In the genomic region with DNA sequence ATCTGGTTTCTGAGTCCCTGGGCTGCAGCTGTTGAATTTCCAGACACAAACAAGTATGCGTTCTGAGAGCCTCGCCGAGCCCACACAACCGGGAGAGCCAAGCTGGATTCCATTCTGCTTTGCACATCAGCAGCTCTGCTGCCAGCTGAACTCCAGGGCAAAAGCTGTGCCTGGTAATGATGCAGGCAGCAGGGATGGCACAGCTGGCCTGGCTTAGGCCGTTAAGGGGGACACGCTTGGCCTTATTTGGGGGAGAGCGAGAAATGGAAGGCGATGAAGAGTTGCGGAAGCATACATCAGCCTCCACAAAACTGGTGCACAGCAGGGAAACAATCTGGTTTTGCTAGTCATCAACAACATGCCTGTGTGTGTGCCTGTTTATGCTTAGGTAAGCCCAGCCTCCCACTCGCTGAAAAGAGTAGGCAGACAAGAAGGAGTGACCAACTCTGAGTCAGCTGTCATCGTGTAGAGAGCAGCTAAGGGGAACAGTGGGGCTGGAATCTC, we compare ENCODE assay signal across 9 cellular contexts. TPM values are rescaled to one million over a fixed set of nuclear protein-coding genes. Genes with fewer than 3 reads are reported as not detected.
DNase-seq lines count a peak whose midpoint lies in the region; ATAC-seq and TF ChIP-seq lines count a peak whose summit lies in the region.
"Had no signal": no experiment of that assay in that cellular context is flagged by ENCODE, and none has a peak within 500 bp of the region (broad histone marks: within the 10 kb centered on the region; RNA-seq: fewer than 3 reads in every experiment).

No MANE protein-coding gene starts in this region.

- DNase-seq in AG10803 (ENCODE audit: low read depth): peak; percentile 90
- DNase-seq in osteoblast (ENCODE audit: insufficient read length, low spot score, missing footprints): peak; percentile 92
- no peak for DNase-seq in activated CD8-positive, alpha-beta memory T cell treated with anti-CD3 and anti-CD28 coated beads for 24 hours
- no peak for DNase-seq in CD8-positive, alpha-beta memory T cell
- DNase-seq in HK-2 (ENCODE audit: unreplicated experiment): no peak
- DNase-seq: DMS53 had no signal

- no peaks in the 10 kb centered on the region for H3K79me2 ChIP-seq in osteoblast (ENCODE audit: insufficient read depth, low read length)

- no peak for TF ChIP-seq POLR2A in gastroesophageal sphincter (IDR thresholded peaks at IDR 0.05)

- H3K27ac ChIP-seq in gastroesophageal sphincter: peak overlapping the region; percentile 76 to 90 (median 84)
- H3K27ac ChIP-seq in osteoblast (ENCODE audit: low read depth, low read length): peak overlapping the region; percentile 49
- H3K27ac ChIP-seq in CD8-positive, alpha-beta memory T cell (ENCODE audit: low read depth, low read length): no peak overlapping the region

- H3K4me1 Mint-ChIP-seq in CD8-positive, alpha-beta memory T cell: peaks cover 11 to 15% (median 13%) of the 10 kb centered on the region in 3 donors

- peaks cover 0 to 8% of the 10 kb centered on the region in 2 donors for H3K36me3 ChIP-seq in gastroesophageal sphincter
- no peaks in the 10 kb centered on the region for H3K36me3 ChIP-seq in osteoblast (ENCODE audit: insufficient read depth, low read length)
- no peaks in the 10 kb centered on the region for H3K36me3 ChIP-seq in CD8-positive, alpha-beta memory T cell (ENCODE audit: insufficient read depth, low read length)

- H3K4me3 ChIP-seq in AG10803 (ENCODE audit: low read length) (peak overlapping the region; percentile 42), gastroesophageal sphincter (no peak overlapping the region), osteoblast (ENCODE audit: insufficient read depth, low read length) (peak overlapping the region; percentile 5)
- no peak overlapping the region for H3K4me3 ChIP-seq in CD8-positive, alpha-beta memory T cell (ENCODE audit: low read length)

- H3K4me3 Mint-ChIP-seq in CD8-positive, alpha-beta memory T cell: no peak overlapping the region

- no peaks in the 10 kb centered on the region for H3K27me3 ChIP-seq in gastroesophageal sphincter
- no peaks in the 10 kb centered on the region for H3K27me3 ChIP-seq in osteoblast (ENCODE audit: insufficient read depth, low read length)
- no peaks in the 10 kb centered on the region for H3K27me3 ChIP-seq in CD8-positive, alpha-beta memory T cell (ENCODE audit: insufficient read depth, low read length, poor library complexity, severe bottlenecking)

- H3K9me3 ChIP-seq in gastroesophageal sphincter (no peaks in the 10 kb centered on the region), osteoblast (ENCODE audit: low read depth, low read length) (no peaks in the 10 kb centered on the region)
- H3K9me3 ChIP-seq in CD8-positive, alpha-beta memory T cell (ENCODE audit: low read length): no peaks in the 10 kb centered on the region

- WGBS in gastroesophageal sphincter (ENCODE audit: low coverage in 1 of 2), 2 donors: 10 to 44% methylated on average over 2 to 5 of the region's 11 CpGs

- no peak overlapping the region for H3K27ac Mint-ChIP-seq in CD8-positive, alpha-beta memory T cell

- no peaks in the 10 kb centered on the region for H4K20me1 ChIP-seq in osteoblast (ENCODE audit: insufficient read depth, low read length)

- H3K4me1 ChIP-seq in gastroesophageal sphincter: peaks cover 0 to 53% (median 22%) of the 10 kb centered on the region in 3 donors
- peaks cover 45% of the 10 kb centered on the region for H3K4me1 ChIP-seq in osteoblast (ENCODE audit: insufficient read depth, low read length)
- no peaks in the 10 kb centered on the region for H3K4me1 ChIP-seq in CD8-positive, alpha-beta memory T cell (ENCODE audit: insufficient read depth, low read length)

- CTCF ChIA-PET in CD8-positive, alpha-beta memory T cell (lab: Charles Lee): interaction anchor here (1.0 kb wide), 1 partner anchor 27 kb away, joined by 3 read pairs; no protein-coding TSS in a partner anchor

- peak; percentile 91 for ATAC-seq in SK-N-SH treated with all-trans-retinoic acid at 6 μM for 48 hours
- ATAC-seq in gastroesophageal sphincter: peak; percentile 90
- ATAC-seq in GM21423 (IDR thresholded peaks at IDR 0.05; ENCODE audit: unreplicated experiment): no peak

- peaks cover 22 to 24% of the 10 kb centered on the region in 2 donors for H3K27me3 Mint-ChIP-seq in CD8-positive, alpha-beta memory T cell

- H2AFZ ChIP-seq in osteoblast (ENCODE audit: low read length): peak overlapping the region; percentile 29

- TF ChIP-seq EP300 in gastroesophageal sphincter (IDR thresholded peaks at IDR 0.05): no peak

- H3K4me2 ChIP-seq in osteoblast (ENCODE audit: insufficient read depth, low read length): peak overlapping the region; percentile 65

- no peaks in the 10 kb centered on the region for H3K9me3 Mint-ChIP-seq in CD8-positive, alpha-beta memory T cell

- peaks cover 0 to 4% (median 0%) of the 10 kb centered on the region in 3 donors for H3K36me3 Mint-ChIP-seq in CD8-positive, alpha-beta memory T cell

- POLR2A ChIA-PET in CD8-positive, alpha-beta memory T cell (lab: Charles Lee): no interaction called here

- TF ChIP-seq CTCF in AG10803 (conservative IDR thresholded peaks at IDR 0.05; ENCODE audit: low read length): no peak
- no peak for TF ChIP-seq CTCF in gastroesophageal sphincter (IDR thresholded peaks at IDR 0.05)
- TF ChIP-seq CTCF in osteoblast (IDR thresholded peaks at IDR 0.05; ENCODE audit: extremely low read depth, low read depth, low read length): no peak

TF ChIP-seq in SK-N-SH treated with all-trans-retinoic acid at 6 μM for 48 hours, 23 proteins besides CTCF, POLR2A, EP300 and RAD21:
- no peak for TF ChIP-seq CSDC2 (CRISPR knock-in tag; IDR thresholded peaks at IDR 0.05)
- no peak for TF ChIP-seq ZNF70 (CRISPR knock-in tag; IDR thresholded peaks at IDR 0.05)
- TF ChIP-seq ARNTL (CRISPR knock-in tag; IDR thresholded peaks at IDR 0.05; ENCODE audit: borderline replicate concordance, low read depth): no peak

RNA-seq across cellular contexts. Expression of gene ADAMTS8, which starts 25.1 kb away (rescaled TPM):
- 10 to 100 TPM in 3 of 4 donors, 1 to 10 TPM in 1; 10.0 to 45.6 (median 34.0) TPM for total RNA-seq in gastroesophageal sphincter
- under 0.01 TPM in 1 of 2 replicates, not detected in the other for total RNA-seq in osteoblast
- not detected for total RNA-seq in CD8-positive, alpha-beta memory T cell
- polyA plus RNA-seq in CD8-positive, alpha-beta memory T cell: not detected

RNA-seq across cellular contexts. Expression of gene ADAMTS15, which starts 45.1 kb away (rescaled TPM):
- total RNA-seq in gastroesophageal sphincter: 10 to 100 TPM in 1 of 4 donors, 1 to 10 TPM in 3; 8.4 to 11.8 (median 9.5) TPM
- 2.1 and 4.3 TPM in 2 replicates for total RNA-seq in osteoblast
- total RNA-seq in CD8-positive, alpha-beta memory T cell: not detected
- not detected for polyA plus RNA-seq in CD8-positive, alpha-beta memory T cell

Comparison
In these comparisons a context has a peak if more than half of its experiments do, and no peak if none do; other contexts are left out.
1. DNase-seq: peak in AG10803 (single experiment) and osteoblast (single experiment); none in activated CD8-positive, alpha-beta memory T cell treated with anti-CD3 and anti-CD28 coated beads for 24 hours (single experiment), CD8-positive, alpha-beta memory T cell (0 of 5) and HK-2 (single experiment).
2. H3K4me3 ChIP-seq: peak in AG10803 (single experiment) and osteoblast (single experiment); none in gastroesophageal sphincter (0 of 2) and CD8-positive, alpha-beta memory T cell (single experiment).
3. RNA of gene ADAMTS8, which starts 25.1 kb away (total RNA-seq): 10.0 to 45.6 TPM in gastroesophageal sphincter; under 0.01 TPM in osteoblast and not detected in CD8-positive, alpha-beta memory T cell; every median in the first group is over 10 times any median in the second.